22 cellular contexts compared by ENCODE assay signal in genomic region chr4:52377563-52377962, GRCh38.
DNase-seq lines count a peak whose midpoint lies in the region; ATAC-seq and TF ChIP-seq lines count a peak whose summit lies in the region.
"Had no signal": no experiment of that assay in that cellular context is flagged by ENCODE, and none has a peak within 500 bp of the region (broad histone marks: within the 10 kb centered on the region; RNA-seq: fewer than 3 reads in every experiment).

No MANE protein-coding gene starts in this region.

- H3K4me2 ChIP-seq in neuronal stem cell (ENCODE audit: insufficient read depth, low read length, poor library complexity, severe bottlenecking): no peak overlapping the region
- H3K4me2 ChIP-seq: BLaER1 had no signal

- ATAC-seq in GM19328 (IDR thresholded peaks at IDR 0.05; ENCODE audit: unreplicated experiment): no peak

- in situ Hi-C loops in GM13976 (cut with MboI; ENCODE audit: low sequenced_read_pairs, unreplicated experiment): loop anchor here (10.0 kb wide), 2 partner anchors 287 to 607 kb away; no protein-coding TSS in a partner anchor

- H2BK15ac ChIP-seq in neuronal stem cell (ENCODE audit: low read length): no peak overlapping the region

- H3K23ac ChIP-seq in neuronal stem cell (ENCODE audit: low read depth, low read length, poor library complexity): no peak overlapping the region

- no peak overlapping the region for H3K4ac ChIP-seq in neuronal stem cell (ENCODE audit: low read length)

- H3K27me3 ChIP-seq in H7 (ENCODE audit: control insufficient read depth, insufficient read depth, low read length) (no peaks in the 10 kb centered on the region), neuronal stem cell (ENCODE audit: control insufficient read depth in 3 of 3, insufficient read depth in 3 of 3, low read depth in 1 of 3, low read length in 3 of 3) (no peaks in the 10 kb centered on the region), thyroid gland (no peaks in the 10 kb centered on the region)
- H3K27me3 ChIP-seq: BLaER1 had no signal

- H3K18ac ChIP-seq in neuronal stem cell (ENCODE audit: low read length): peak overlapping the region; percentile 70

- no peak overlapping the region for H4K91ac ChIP-seq in neuronal stem cell (ENCODE audit: low read depth, low read length, poor library complexity)

- DNase-seq in H7 (peak; percentile 16), amniotic epithelial cell (ENCODE audit: low read depth) (peak; percentile 1), islet precursor cell (peak; percentile 60), neuronal stem cell (ENCODE audit: low spot score) (no peak), GM13976 (ENCODE audit: low spot score) (no peak), thyroid gland (no peak)
- DNase-seq: CD4-positive, CD25-positive, alpha-beta regulatory T cell; DMS153; DND-41; HCEC 1CT; KBM-7; MV-4-11; NCI-H1105; NCI-H146; NCI-H1930; NCI-H2107; NCI-H446; NCI-H524 treated with DMSO at 0.1 percent for 48 hours; SHP77 had no signal

- no peaks in the 10 kb centered on the region for H3K79me1 ChIP-seq in neuronal stem cell (ENCODE audit: low read depth, low read length)

- TF ChIP-seq CTCF in GM13976 (IDR thresholded peaks at IDR 0.05; ENCODE audit: borderline replicate concordance, control extremely low read depth, extremely low read depth, insufficient read depth, missing control alignments) (no peak), thyroid gland (IDR thresholded peaks at IDR 0.05) (no peak)

- WGBS in neuronal stem cell (ENCODE audit: extremely low coverage in 2 of 2, insufficient read length in 2 of 2, insufficient replicate concordance in 1 of 2), 2 donors: no CpG with 5 or more reads among the region's 9 CpGs
- 54 to 78% methylated on average over 4 to 9 of the region's 9 CpGs for WGBS in thyroid gland, 2 donors

- H3K4me1 ChIP-seq in neuronal stem cell (ENCODE audit: control insufficient read depth in 2 of 2, insufficient read depth in 1 of 2, low read depth in 1 of 2, low read length in 2 of 2): peaks cover 0 to 4% of the 10 kb centered on the region in 2 donors
- no peaks in the 10 kb centered on the region for H3K4me1 ChIP-seq in thyroid gland

- H3K27ac ChIP-seq in neuronal stem cell (replicated peaks; ENCODE audit: low read length) (no peak overlapping the region), thyroid gland (no peak overlapping the region)
- H3K27ac ChIP-seq: BLaER1, RWPE1 had no signal

- no peak overlapping the region for H3K14ac ChIP-seq in neuronal stem cell (ENCODE audit: low read length)

- H4K8ac ChIP-seq in neuronal stem cell (ENCODE audit: low read depth, low read length): no peak overlapping the region

- no peak overlapping the region for H2BK120ac ChIP-seq in neuronal stem cell (ENCODE audit: low read depth, low read length)

- H2AFZ ChIP-seq in neuronal stem cell (ENCODE audit: low read length): no peak overlapping the region

- intact Hi-C loops in thyroid gland (cut with DNase I): loop anchor here (5.0 kb wide), 1 partner anchor 610 kb away; no protein-coding TSS in a partner anchor

- H2AK5ac ChIP-seq in neuronal stem cell (ENCODE audit: low read depth, low read length): no peak overlapping the region

- H2BK12ac ChIP-seq in neuronal stem cell (ENCODE audit: low read length): no peak overlapping the region

- peak overlapping the region; percentile 56 for H3K9ac ChIP-seq in neuronal stem cell (ENCODE audit: low read depth, low read length, poor library complexity)
- H3K9ac ChIP-seq: BLaER1 had no signal

- H3K4me3 ChIP-seq in H7 (ENCODE audit: insufficient read depth, low read depth, low read length) (no peak overlapping the region), neuronal stem cell (ENCODE audit: low read length in 2 of 2) (no peak overlapping the region), thyroid gland (replicated peaks in 1 of 3) (no peak overlapping the region)
- H3K4me3 ChIP-seq: BLaER1 had no signal

- no peak overlapping the region for H2BK5ac ChIP-seq in neuronal stem cell (ENCODE audit: low read length)

- no peak for TF ChIP-seq POLR2A in thyroid gland (IDR thresholded peaks at IDR 0.05)

- H3K36me3 ChIP-seq in H7 (replicated peaks; ENCODE audit: control insufficient read depth, insufficient read depth, low read length) (no peaks in the 10 kb centered on the region), neuronal stem cell (replicated peaks in 1 of 2; ENCODE audit: control insufficient read depth in 2 of 2, insufficient read depth in 2 of 2, low read length in 2 of 2) (no peaks in the 10 kb centered on the region), thyroid gland (no peaks in the 10 kb centered on the region)
- H3K36me3 ChIP-seq: BLaER1 had no signal

- H3K9me3 ChIP-seq in neuronal stem cell (replicated peaks in 1 of 2; ENCODE audit: control insufficient read depth in 2 of 2, insufficient read depth in 1 of 2, low read depth in 1 of 2, low read length in 2 of 2) (no peaks in the 10 kb centered on the region), thyroid gland (no peaks in the 10 kb centered on the region)
- H3K9me3 ChIP-seq: BLaER1 had no signal

Comparison
In these comparisons a context has a peak if more than half of its experiments do, and no peak if none do; other contexts are left out.
1. DNase-seq: peak in H7 (single experiment), amniotic epithelial cell (single experiment) and islet precursor cell (single experiment); none in neuronal stem cell (single experiment), GM13976 (single experiment) and thyroid gland (0 of 2).